19 cellular contexts compared by ENCODE assay signal in the genomic region with DNA sequence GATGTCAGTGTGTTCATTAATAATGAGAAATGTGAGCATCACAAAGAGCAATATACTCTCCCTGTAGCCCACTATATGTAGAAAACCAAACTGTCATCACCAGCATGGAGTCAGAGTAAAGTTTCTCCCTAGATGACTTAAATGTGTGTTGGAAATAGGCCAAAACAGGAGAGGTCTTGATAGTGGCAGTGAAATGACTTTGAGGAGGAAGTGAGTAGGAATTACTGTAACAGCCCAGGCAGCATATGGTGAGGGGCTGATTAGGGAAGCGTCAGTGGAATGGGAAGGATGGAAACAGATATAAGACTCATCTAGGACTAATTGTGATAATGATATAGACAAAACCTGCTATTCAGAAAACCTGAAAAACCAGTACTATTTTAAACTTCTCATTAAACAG.
DNase-seq lines count a peak whose midpoint lies in the region; ATAC-seq and TF ChIP-seq lines count a peak whose summit lies in the region.
"Had no signal": no experiment of that assay in that cellular context is flagged by ENCODE, and none has a peak within 500 bp of the region (broad histone marks: within the 10 kb centered on the region; RNA-seq: fewer than 3 reads in every experiment).

No MANE protein-coding gene starts in this region.

- CTCF ChIA-PET in GM10248 (lab: Yijun Ruan, JAX) = no interaction called here

- DNase-seq in GDM1 (lab: John Stamatoyannopoulos, UW) = peak; percentile 44
- DNase-seq in MV-4-11 (lab: John Stamatoyannopoulos, UW) = peak; percentile 16
- DNase-seq in NCI-H82 (lab: John Stamatoyannopoulos, UW) = peak; percentile 67
- no peak for DNase-seq in colonic mucosa
- no peak for DNase-seq in germinal center (ENCODE audit: low spot score)
- DNase-seq in GM10248 (ENCODE audit: extremely low spot score) = no peak
- DNase-seq in stimulated activated CD4-positive, alpha-beta T cell treated with anti-CD3 and anti-CD28 coated beads, Interleukin-1b, Interleukin-23, amount 100 ng/mL, for 48 hours = no peak
- DNase-seq: activated CD4-positive, CD25-positive, alpha-beta regulatory T cell; activated CD8-positive, alpha-beta T cell treated with anti-CD3 and anti-CD28 coated beads for 36 hours; activated naive CD4-positive, alpha-beta T cell treated with anti-CD3 and anti-CD28 coated beads for 36 hours; activated T-cell treated with anti-CD3 and anti-CD28 coated beads, Interleukin-2, amount 50 U/mL, for 4 hours; CD8-positive, alpha-beta memory T cell; central memory CD4-positive, alpha-beta T cell; effector CD4-positive, alpha-beta T cell; mammary epithelial cell; NCI-H1436 treated with DMSO at 0.1 percent for 48 hours; SHP77 had no signal

- no peaks in the 10 kb centered on the region for H3K9me3 ChIP-seq in colonic mucosa

- peaks cover 6% of the 10 kb centered on the region for H3K27me3 ChIP-seq in colonic mucosa

- TF ChIP-seq CTCF in colonic mucosa (IDR thresholded peaks at IDR 0.05) (no peak), GM10248 (IDR thresholded peaks at IDR 0.05; ENCODE audit: control extremely low read depth, extremely low read depth, low read depth, missing control alignments) (no peak)

- H3K36me3 ChIP-seq in colonic mucosa = no peaks in the 10 kb centered on the region

- H3K4me1 ChIP-seq in colonic mucosa = no peaks in the 10 kb centered on the region

- intact Hi-C loops in colonic mucosa (cut with DNase I) = no loop called here

- H3K27ac ChIP-seq in colonic mucosa = peak overlapping the region; percentile 46

- ATAC-seq in esophagus mucosa = no peak
- ATAC-seq: activated CD8-positive, alpha-beta T cell treated with anti-CD3 and anti-CD28 coated beads for 36 hours; activated T-cell treated with anti-CD3 and anti-CD28 coated beads, Interleukin-2, amount 50 U/mL, for 4 hours; HCT116 had no signal

- no peak overlapping the region for H3K9ac ChIP-seq in colonic mucosa (ENCODE audit: low read depth in 2 of 2, low read length in 2 of 2)

- no peak overlapping the region for H3K4me3 ChIP-seq in colonic mucosa

- POLR2A ChIA-PET in GM10248 (lab: Yijun Ruan, JAX) = no interaction called here

Comparison
In these comparisons a context has a peak if more than half of its experiments do, and no peak if none do; other contexts are left out.
1. DNase-seq: peak in GDM1 (single experiment), MV-4-11 (single experiment) and NCI-H82 (single experiment); none in colonic mucosa (single experiment), germinal center (single experiment), GM10248 (single experiment) and stimulated activated CD4-positive, alpha-beta T cell treated with anti-CD3 and anti-CD28 coated beads, Interleukin-1b, Interleukin-23, amount 100 ng/mL, for 48 hours (single experiment).